25 cellular contexts compared by ENCODE assay signal in genomic region chr22:22015631-22016030, GRCh38. TPM values are rescaled to one million over a fixed set of nuclear protein-coding genes. Genes with fewer than 3 reads are reported as not detected.
A peak's percentile ranks its signal among the peaks of the same experiment; 100 is the strongest.
DNase-seq lines count a peak whose midpoint lies in the region; ATAC-seq, FAIRE-seq and TF ChIP-seq lines count a peak whose summit lies in the region.
"Had no signal": no experiment of that assay in that cellular context is flagged by ENCODE, and none has a peak within 500 bp of the region (broad histone marks: within the 10 kb centered on the region; RNA-seq: fewer than 3 reads in every experiment).

No MANE protein-coding gene starts in this region.

- H3K27ac Mint-ChIP-seq in MCF 10A (ENCODE audit: low read depth, unreplicated experiment): no peak overlapping the region
- H3K27ac Mint-ChIP-seq in stimulated activated effector memory CD8-positive, alpha-beta T cell treated with anti-CD3 and anti-CD28 coated beads, Interleukin-12 subunit alpha, Interleukin-12 subunit beta, amount 100 ng/mL, for 72 hours: no peak overlapping the region
- H3K27ac Mint-ChIP-seq: CD14-positive monocyte; CD4-positive, alpha-beta memory T cell; CD4-positive, CD25-positive, alpha-beta regulatory T cell; CD8-positive, alpha-beta memory T cell had no signal

- H3K27me3 Mint-ChIP-seq in MCF 10A (ENCODE audit: insufficient read depth, unreplicated experiment): peaks cover 23% of the 10 kb centered on the region

- peaks cover 6% of the 10 kb centered on the region for H3K9me3 Mint-ChIP-seq in MCF 10A (ENCODE audit: unreplicated experiment)
- H3K9me3 Mint-ChIP-seq in stimulated activated effector memory CD8-positive, alpha-beta T cell treated with anti-CD3 and anti-CD28 coated beads, Interleukin-12 subunit alpha, Interleukin-12 subunit beta, amount 100 ng/mL, for 72 hours: no peaks in the 10 kb centered on the region

- H3K36me3 Mint-ChIP-seq in MCF 10A (ENCODE audit: insufficient read depth, unreplicated experiment): no peaks in the 10 kb centered on the region
- H3K36me3 Mint-ChIP-seq in stimulated activated effector memory CD8-positive, alpha-beta T cell treated with anti-CD3 and anti-CD28 coated beads, Interleukin-12 subunit alpha, Interleukin-12 subunit beta, amount 100 ng/mL, for 72 hours: no peaks in the 10 kb centered on the region
- H3K36me3 Mint-ChIP-seq: CD14-positive monocyte; CD4-positive, alpha-beta memory T cell; CD4-positive, CD25-positive, alpha-beta regulatory T cell had no signal

- H3K4me1 ChIP-seq in mammary epithelial cell (ENCODE audit: insufficient read depth, low read length): peaks cover 15% of the 10 kb centered on the region
- no peaks in the 10 kb centered on the region for H3K4me1 ChIP-seq in GM12878 (ENCODE audit: control insufficient read depth, insufficient read depth, low read length)
- H3K4me1 ChIP-seq: A549, BE2C had no signal

- H3K9me3 ChIP-seq in mammary epithelial cell (replicated peaks; ENCODE audit: insufficient read depth, low read length): no peaks in the 10 kb centered on the region
- H3K9me3 ChIP-seq in GM12878 (replicated peaks; ENCODE audit: control insufficient read depth, insufficient read depth, low read length): no peaks in the 10 kb centered on the region
- no peaks in the 10 kb centered on the region for H3K9me3 ChIP-seq in MG63
- H3K9me3 ChIP-seq: A549, BE2C, BLaER1 had no signal

- H2AFZ ChIP-seq in mammary epithelial cell (ENCODE audit: low read depth, low read length) (peak overlapping the region; percentile 46), GM12878 (ENCODE audit: control insufficient read depth, low read depth, low read length) (no peak overlapping the region)

- H3K27me3 ChIP-seq in mammary epithelial cell (ENCODE audit: insufficient read depth, low read length) (no peaks in the 10 kb centered on the region), GM12878 (replicated peaks in 1 of 2; ENCODE audit: control insufficient read depth in 2 of 2, insufficient read depth in 2 of 2, low read length in 1 of 2) (no peaks in the 10 kb centered on the region), MG63 (no peaks in the 10 kb centered on the region)
- H3K27me3 ChIP-seq: BLaER1 had no signal

- TF ChIP-seq CTCF in mammary epithelial cell (conservative IDR thresholded peaks at IDR 0.05 in 1 of 2, IDR thresholded peaks at IDR 0.05 in 1 of 2; ENCODE audit: extremely low read depth in 1 of 2, insufficient read depth in 1 of 2, low read depth in 1 of 2, low read length in 2 of 2): no peak
- TF ChIP-seq CTCF in MCF 10A (IDR thresholded peaks at IDR 0.05; ENCODE audit: unreplicated experiment): no peak
- no peak for TF ChIP-seq CTCF in GM12878 (IDR thresholded peaks at IDR 0.05 in 2 of 3, conservative IDR thresholded peaks at IDR 0.05 in 1 of 3; ENCODE audit: control insufficient read depth in 2 of 3, extremely low read depth in 1 of 3, insufficient read depth in 1 of 3, low read depth in 3 of 3, low read length in 3 of 3)

- in situ Hi-C loops in mammary epithelial cell (cut with MboI; ENCODE audit: low sequenced_read_pairs in 2 of 2) (no loop called here), GM12878 (cut with MboI) (no loop called here)

- BruUV-seq in mammary epithelial cell (replicated peaks; lab: Mats Ljungman, UMichigan) (no TSS peak), MCF 10A (replicated peaks; lab: Mats Ljungman, UMichigan) (no TSS peak), GM12878 (replicated peaks; lab: Mats Ljungman, UMichigan) (no TSS peak)

- 32% methylated on average over 3 of the region's 3 CpGs for WGBS in mammary epithelial cell (ENCODE audit: low coverage, missing lambda C conversion rate)
- WGBS in GM12878 (ENCODE audit: insufficient coverage, insufficient replicate concordance, low lambda C conversion rate, missing lambda C conversion rate): 3% methylated on average over 3 of the region's 3 CpGs

- H3K4me1 Mint-ChIP-seq in MCF 10A (ENCODE audit: insufficient read depth, unreplicated experiment): no peaks in the 10 kb centered on the region
- H3K4me1 Mint-ChIP-seq in stimulated activated effector memory CD8-positive, alpha-beta T cell treated with anti-CD3 and anti-CD28 coated beads, Interleukin-12 subunit alpha, Interleukin-12 subunit beta, amount 100 ng/mL, for 72 hours: no peaks in the 10 kb centered on the region
- H3K4me1 Mint-ChIP-seq: CD14-positive monocyte; CD4-positive, alpha-beta memory T cell; CD4-positive, CD25-positive, alpha-beta regulatory T cell; CD8-positive, alpha-beta memory T cell had no signal

- H4K20me1 ChIP-seq in mammary epithelial cell (ENCODE audit: insufficient read depth, low read length): no peaks in the 10 kb centered on the region
- H4K20me1 ChIP-seq in GM12878 (ENCODE audit: control insufficient read depth, insufficient read depth): no peaks in the 10 kb centered on the region
- H4K20me1 ChIP-seq: BLaER1 had no signal

- dilution Hi-C loops in mammary epithelial cell (cut with HindIII; ENCODE audit: low sequenced_read_pairs): no loop called here

- H3K36me3 ChIP-seq in mammary epithelial cell (ENCODE audit: insufficient read depth, low read length) (no peaks in the 10 kb centered on the region), GM12878 (ENCODE audit: control insufficient read depth in 2 of 2, insufficient read depth in 2 of 2, low read length in 1 of 2) (no peaks in the 10 kb centered on the region), MG63 (no peaks in the 10 kb centered on the region)
- H3K36me3 ChIP-seq: BE2C, BLaER1 had no signal

- H3K4me3 Mint-ChIP-seq in MCF 10A (ENCODE audit: unreplicated experiment): no peak overlapping the region
- H3K4me3 Mint-ChIP-seq in stimulated activated effector memory CD8-positive, alpha-beta T cell treated with anti-CD3 and anti-CD28 coated beads, Interleukin-12 subunit alpha, Interleukin-12 subunit beta, amount 100 ng/mL, for 72 hours: no peak overlapping the region
- H3K4me3 Mint-ChIP-seq: CD14-positive monocyte; CD4-positive, alpha-beta memory T cell; CD4-positive, CD25-positive, alpha-beta regulatory T cell; CD8-positive, alpha-beta memory T cell had no signal

- H3K4me3 ChIP-seq in mammary epithelial cell (replicated peaks in 1 of 3; ENCODE audit: insufficient read depth in 1 of 3, low read depth in 2 of 3, low read length in 3 of 3) (no peak overlapping the region), GM12878 (no peak overlapping the region), MG63 (no peak overlapping the region)
- H3K4me3 ChIP-seq: A549, BLaER1 had no signal

- DNase-seq in mammary epithelial cell: no peak
- DNase-seq in MCF 10A (ENCODE audit: unreplicated experiment): no peak
- no peak for DNase-seq in GM12878 (ENCODE audit: low read depth, low spot score)
- DNase-seq in stimulated activated effector memory CD8-positive, alpha-beta T cell treated with anti-CD3 and anti-CD28 coated beads, Interleukin-12 subunit alpha, Interleukin-12 subunit beta, amount 100 ng/mL, for 72 hours (ENCODE audit: low spot score in 2 of 2): no peak
- DNase-seq in MG63: no peak
- DNase-seq in NCI-H446 treated with DMSO at 0.1 percent for 48 hours (lab: John Stamatoyannopoulos, UW): no peak
- DNase-seq: BE2C; C1 segment of cervical spinal cord; CD4-positive, alpha-beta memory T cell; CD4-positive, CD25-positive, alpha-beta regulatory T cell; CD8-positive, alpha-beta memory T cell; COR-L47; DMS 273 treated with DMSO at 0.1 percent for 48 hours; DMS153; DMS53; DMS79; DND-41; EL; GDM1 had no signal

- no peak overlapping the region for H3K27ac ChIP-seq in mammary epithelial cell (ENCODE audit: insufficient read depth, low read depth, low read length)
- no peak overlapping the region for H3K27ac ChIP-seq in GM12878 (ENCODE audit: control insufficient read depth, insufficient read depth)
- H3K27ac ChIP-seq: 22Rv1, A549, BLaER1 had no signal

- H3K9ac ChIP-seq in mammary epithelial cell (ENCODE audit: insufficient read depth, low read length) (no peak overlapping the region), GM12878 (ENCODE audit: control insufficient read depth, insufficient read depth, low read length) (no peak overlapping the region)
- H3K9ac ChIP-seq: BLaER1 had no signal

- TF ChIP-seq POLR2A in GM12878 (IDR thresholded peaks at IDR 0.05; ENCODE audit: low read depth, low read length): no peak

- no peak for TF ChIP-seq EP300 in GM12878 (IDR thresholded peaks at IDR 0.05; ENCODE audit: borderline replicate concordance in 1 of 2, control insufficient read depth in 1 of 2, low read depth in 2 of 2, low read length in 2 of 2)

- H3K4me2 ChIP-seq in mammary epithelial cell (ENCODE audit: insufficient read depth, low read depth, low read length) (no peak overlapping the region), GM12878 (ENCODE audit: control insufficient read depth, insufficient read depth) (no peak overlapping the region)
- H3K4me2 ChIP-seq: A549, BLaER1 had no signal

- no peaks in the 10 kb centered on the region for H3K79me2 ChIP-seq in mammary epithelial cell (ENCODE audit: insufficient read depth, low read length)
- H3K79me2 ChIP-seq in GM12878 (ENCODE audit: control insufficient read depth, insufficient read depth, low read length): no peaks in the 10 kb centered on the region

- TF ChIP-seq RAD21 in GM12878 (IDR thresholded peaks at IDR 0.05; ENCODE audit: insufficient read depth, low read depth, low read length): no peak

- ATAC-seq in GM12878: no peak
- peak; percentile 11 for ATAC-seq in stimulated activated effector memory CD8-positive, alpha-beta T cell treated with anti-CD3 and anti-CD28 coated beads, Interleukin-12 subunit alpha, Interleukin-12 subunit beta, amount 100 ng/mL, for 72 hours
- ATAC-seq: A549 had no signal

- RAD21 ChIA-PET in GM12878 (lab: Charles Lee; ENCODE audit: unreplicated experiment): no interaction called here

- intact Hi-C loops in mammary epithelial cell (cut with micrococcal nuclease): no loop called here
- intact Hi-C loops in MCF 10A (cut with micrococcal nuclease): no loop called here
- intact Hi-C loops in GM12878 (cut with micrococcal nuclease; ENCODE audit: unreplicated experiment): no loop called here

- CTCF ChIA-PET in mammary epithelial cell (lab: Charles Lee; ENCODE audit: low non-redundant PET): no interaction called here
- CTCF ChIA-PET in MCF 10A (lab: Yijun Ruan, JAX): no interaction called here
- CTCF ChIA-PET in GM12878 (lab: Yijun Ruan, JAX): no interaction called here

- POLR2A ChIA-PET in MCF 10A (lab: Yijun Ruan, JAX): no interaction called here
- POLR2A ChIA-PET in GM12878 (lab: Charles Lee): interaction anchor here (0.7 kb wide), 1 partner anchor 142 kb away, joined by 3 read pairs; no protein-coding TSS in a partner anchor

- SMC1A ChIA-PET in GM12878 (lab: Charles Lee; ENCODE audit: uncharacterized antibody, unreplicated experiment): no interaction called here

- FAIRE-seq in GM12878 (lab: Jason Lieb, UNC): no peak
- FAIRE-seq: A549, GM12891, GM19239 had no signal

RNA-seq across cellular contexts. Expression of gene TOP3B, which starts 33.0 kb away (rescaled TPM):
- 10 to 100 TPM; 36.4 to 36.7 TPM for total RNA-seq in mammary epithelial cell
- 11.7 TPM for polyA plus RNA-seq in mammary epithelial cell
- 29.3 TPM for polyA minus RNA-seq in mammary epithelial cell
- total RNA-seq in MCF 10A (2022): 29.3 and 37.0 TPM in 2 replicates
- total RNA-seq in GM12878 (2013; cell fraction: nucleolus; rRNA removed): 173 TPM in 2 replicates
- 43.5 and 47.3 TPM in 2 replicates for total RNA-seq in GM12878 (2014; rRNA removed)
- 19.9 and 22.1 TPM in 2 replicates for total RNA-seq in GM12878 (2014; rRNA removed; fragmentation: Illumina TruSeq; extraction: Trizol)
- 41.9 and 47.1 TPM in 2 replicates for total RNA-seq in GM12878 (2021)
- 7.4 TPM for polyA plus RNA-seq in GM12878 (2011; ENCODE audit: low read depth)
- 7.4 and 12.4 TPM in 2 replicates for polyA plus RNA-seq in GM12878 (2011; rRNA removed)
- polyA plus RNA-seq in GM12878 (2011; cell fraction: cytosol; rRNA removed): 15.5 and 17.6 TPM in 2 replicates
- 137 and 161 TPM in 2 replicates for polyA plus RNA-seq in GM12878 (2011; cell fraction: nucleus; rRNA removed)
- polyA plus RNA-seq in GM12878 (2012): 16.8 and 19.0 TPM in 2 replicates
- polyA plus RNA-seq in GM12878 (2014; fragmentation: Illumina TruSeq; extraction: Trizol): 12.8 and 29.6 TPM in 2 replicates
- 1 to 10 TPM in 1 of 2 experiments, under 1 TPM in 1; 0.60 to 1.6 TPM for polyA plus RNA-seq in GM12878 (2014; fragmentation: Nextera tagmentation; extraction: Ambion mirVana)
- polyA plus RNA-seq in GM12878 (2014; rRNA removed): 40.9 and 47.9 TPM in 2 replicates
- 10 to 100 TPM; 37.8 to 45.2 TPM for polyA plus RNA-seq in GM12878 (2016; fragmentation: Nextera tagmentation; extraction: Ambion mirVana)
- polyA minus RNA-seq in GM12878 (2011; rRNA and poly(A)+ RNA removed): 17.1 and 23.3 TPM in 2 replicates
- polyA minus RNA-seq in GM12878 (2011; cell fraction: cytosol; rRNA and poly(A)+ RNA removed): 6.9 and 8.7 TPM in 2 replicates
- 31.7 and 48.4 TPM in 2 replicates for polyA minus RNA-seq in GM12878 (2011; cell fraction: nucleus; rRNA and poly(A)+ RNA removed)
- 26.6 and 35.8 TPM in 2 replicates for total RNA-seq in MG63 (2014; rRNA removed; shearing (Covaris generic); ENCODE audit: low replicate concordance)
